16 cellular contexts compared by ENCODE assay signal in the genomic region with DNA sequence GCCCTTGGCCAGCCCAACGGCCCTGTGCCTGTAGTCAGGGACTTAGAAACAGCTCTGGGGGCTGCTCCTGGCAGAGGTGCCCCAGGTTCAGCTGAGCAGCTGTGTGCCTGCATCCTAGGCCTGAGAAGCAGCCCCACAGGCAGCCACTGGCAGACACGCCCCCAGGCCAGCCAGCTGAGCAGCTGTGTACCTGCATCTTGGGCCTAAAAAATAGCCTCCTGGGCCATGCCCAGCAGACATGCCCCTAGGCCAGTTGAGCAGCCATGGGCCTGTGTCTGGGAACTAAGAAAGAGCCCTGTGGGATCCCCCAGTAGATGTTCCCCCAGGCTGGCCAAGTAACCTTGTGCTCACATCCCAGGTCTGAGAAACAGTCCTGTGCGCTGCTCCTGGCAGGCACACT.
"Had no signal": no experiment of that assay in that cellular context is flagged by ENCODE, and none has a peak within 500 bp of the region (broad histone marks: within the 10 kb centered on the region; RNA-seq: fewer than 3 reads in every experiment).

No MANE protein-coding gene starts in this region.

- H3K36me3 ChIP-seq: esophagus muscularis mucosa, gastroesophageal sphincter, heart left ventricle, left lung, lower lobe of right lung had no signal

- ATAC-seq: foreskin keratinocyte, gastroesophageal sphincter, heart left ventricle, left cardiac atrium, left lung, left ventricle myocardium superior, mucosa of descending colon had no signal

- H3K4me1 ChIP-seq: esophagus muscularis mucosa, foreskin keratinocyte, gastroesophageal sphincter, heart left ventricle, left lung, lower lobe of right lung had no signal

- H2AFZ ChIP-seq: hepatocyte had no signal

- H3K4me3 ChIP-seq: coronary artery, dorsolateral prefrontal cortex, esophagus muscularis mucosa, gastroesophageal sphincter, heart left ventricle, hepatocyte, left lung, lower lobe of right lung, mucosa of descending colon had no signal

- DNase-seq: dermis blood vessel endothelial cell; dorsolateral prefrontal cortex; effector CD4-positive, alpha-beta T cell; effector memory CD4-positive, alpha-beta T cell; foreskin keratinocyte; heart left ventricle; left cardiac atrium; left ventricle myocardium superior; lower lobe of right lung; mesenchymal stem cell; mucosa of descending colon had no signal

- H3K27me3 ChIP-seq: dorsolateral prefrontal cortex, esophagus muscularis mucosa, foreskin keratinocyte, gastroesophageal sphincter, heart left ventricle, hepatocyte, left lung had no signal

- H3K4me2 ChIP-seq: hepatocyte had no signal

- H3K79me2 ChIP-seq: hepatocyte had no signal

- H3K27ac ChIP-seq: coronary artery, dorsolateral prefrontal cortex, esophagus muscularis mucosa, foreskin keratinocyte, gastroesophageal sphincter, heart left ventricle, hepatocyte, left lung, lower lobe of right lung had no signal
